Comparison of ENCODE assay signal across 8 cellular contexts in genomic region chr1:111989531-111990025, GRCh38. TPM values are rescaled to one million over a fixed set of nuclear protein-coding genes. Genes with fewer than 3 reads are reported as not detected.
DNase-seq lines count a peak whose midpoint lies in the region; ATAC-seq and TF ChIP-seq lines count a peak whose summit lies in the region.

Gene KCND3, minus strand, starts transcription at chr1:111989668.

- H3K4me3 ChIP-seq in SJCRH30 (peak within 1 kb of the TSS; percentile 69), epithelial cell of proximal tubule (ENCODE audit: low read depth, low read length) (peak within 1 kb of the TSS; percentile 44), tibial nerve (peak within 1 kb of the TSS; percentile 31 to 69 (median 54))

- H3K36me3 ChIP-seq in SJCRH30 (no peaks in the 10 kb centered on the region), tibial nerve (no peaks in the 10 kb centered on the region)

- H3K27me3 ChIP-seq in SJCRH30 (no peaks in the 10 kb centered on the region), tibial nerve (peaks cover 0 to 8% of the 10 kb centered on the region in 2 donors)

- TF ChIP-seq POLR2A in tibial nerve (IDR thresholded peaks at IDR 0.05): no peak

- H3K4me1 ChIP-seq in SJCRH30: no peaks in the 10 kb centered on the region
- peaks cover 0 to 33% (median 10%) of the 10 kb centered on the region in 4 donors for H3K4me1 ChIP-seq in tibial nerve

- 0% methylated on average over 7 to 19 of the region's 83 CpGs for WGBS in tibial nerve, 2 donors

- TF ChIP-seq CTCF in epithelial cell of proximal tubule (conservative IDR thresholded peaks at IDR 0.05; ENCODE audit: low read depth, low read length) (no peak), tibial nerve (IDR thresholded peaks at IDR 0.05) (no peak)

- H3K27ac ChIP-seq in SJCRH30 (peak within 1 kb of the TSS; percentile 30; the same call in 1 of the 2 replicates), tibial nerve (peak within 1 kb of the TSS in 2 of 4 donors; percentile 42 to 61)

- ATAC-seq in HG02973 (IDR thresholded peaks at IDR 0.05; ENCODE audit: unreplicated experiment) (no peak), HG03280 (IDR thresholded peaks at IDR 0.05; ENCODE audit: unreplicated experiment) (no peak)

- no peaks in the 10 kb centered on the region for H3K9me3 ChIP-seq in SJCRH30 (replicated peaks)
- no peaks in the 10 kb centered on the region for H3K9me3 ChIP-seq in tibial nerve

- TF ChIP-seq EP300 in tibial nerve (IDR thresholded peaks at IDR 0.05): no peak

- DNase-seq in NCI-H748 (lab: John Stamatoyannopoulos, UW; ENCODE audit: unreplicated experiment): peak; percentile 61
- DNase-seq in NCI-H748 treated with DMSO at 0.1 percent for 48 hours (lab: John Stamatoyannopoulos, UW): no peak
- peak; percentile 35 to 49 for DNase-seq in SJCRH30
- no peak for DNase-seq in epithelial cell of proximal tubule (ENCODE audit: low read depth)
- DNase-seq in midbrain (lab: John Stamatoyannopoulos, UW): peak; percentile 50
- DNase-seq in tibial nerve (ENCODE audit: low spot score in 2 of 2): no peak

RNA-seq across cellular contexts. Expression of gene KCND3, which starts in this region (rescaled TPM):
- 3.5 and 5.1 TPM in 2 replicates for total RNA-seq in SJCRH30 (2014; rRNA removed; shearing (Covaris generic))
- total RNA-seq in epithelial cell of proximal tubule (not detected in 2 replicates), tibial nerve (1 to 10 TPM; 1.0 to 6.9 (median 3.9) TPM)

Comparison
In these comparisons a context has a peak if more than half of its experiments do, and no peak if none do; other contexts are left out.
1. DNase-seq: peak in NCI-H748 (single experiment), SJCRH30 (2 of 2) and midbrain (single experiment); none in NCI-H748 treated with DMSO at 0.1 percent for 48 hours (single experiment), epithelial cell of proximal tubule (single experiment) and tibial nerve (0 of 2).
2. Peak in every context shown above with its lines, with median percentiles within 50 percentile points of each other: H3K4me3 ChIP-seq.